In genomic region chr12:67268896-67269631, GRCh38 we compare ENCODE assay signal across 8 cellular contexts. TPM values are rescaled to one million over a fixed set of nuclear protein-coding genes. Genes with fewer than 3 reads are reported as not detected.
DNase-seq lines count a peak whose midpoint lies in the region; ATAC-seq and TF ChIP-seq lines count a peak whose summit lies in the region.

Gene CAND1, plus strand, starts transcription at chr12:67269358. Its CDS starts 360 bp downstream, at chr12:67269718.

- no peak; the same call in 1 of the 2 replicates for TF ChIP-seq CTCF in BJ (IDR thresholded peaks at IDR 0.05; ENCODE audit: insufficient read depth, low read depth, low read length)
- TF ChIP-seq CTCF in coronary artery (IDR thresholded peaks at IDR 0.05): no peak

- ATAC-seq in GM19328 (IDR thresholded peaks at IDR 0.05; ENCODE audit: unreplicated experiment) (peak; percentile 73), HG03520 (IDR thresholded peaks at IDR 0.05; ENCODE audit: unreplicated experiment) (peak; percentile 68), left colon (peak; percentile 86)

- DNase-seq in BJ (ENCODE audit: low read depth) (peak; percentile 94), NCI-H526 treated with DMSO at 0.1 percent for 48 hours (lab: John Stamatoyannopoulos, UW) (peak; percentile 99), coronary artery (ENCODE audit: low spot score) (peak; percentile 99), left colon (peak; percentile 96 to 97)
- peak; percentile 97 for DNase-seq in activated CD4-positive, alpha-beta T cell treated with anti-CD3 and anti-CD28 coated beads, Interleukin-2, amount 10 ng/mL, durations not matched to agents 7 days and 5 days
- DNase-seq in stimulated activated CD4-positive, alpha-beta T cell treated with anti-CD3 and anti-CD28 coated beads, Interleukin-1b, Interleukin-23, amount 100 ng/mL, for 48 hours: peak; percentile 95

- intact Hi-C loops in left colon (cut with DNase I, micrococcal nuclease): no loop called here

- H3K27ac ChIP-seq in coronary artery: peak within 1 kb of the TSS; percentile 98 to 99

- H3K9me3 Mint-ChIP-seq in activated CD4-positive, alpha-beta T cell treated with anti-CD3 and anti-CD28 coated beads, Interleukin-2, amount 10 ng/mL, durations not matched to agents 7 days and 5 days: no peaks in the 10 kb centered on the region

- H3K27ac Mint-ChIP-seq in activated CD4-positive, alpha-beta T cell treated with anti-CD3 and anti-CD28 coated beads, Interleukin-2, amount 10 ng/mL, durations not matched to agents 7 days and 5 days: peak within 1 kb of the TSS; percentile 99

- CTCF ChIA-PET in BJ (lab: Yijun Ruan, JAX): interaction anchor here (0.6 to 2.0 kb wide), 6 partner anchors 10 to 771 kb away, joined by 3 to 7 read pairs (median 5); no protein-coding TSS in a partner anchor
- CTCF ChIA-PET in activated CD4-positive, alpha-beta T cell treated with anti-CD3 and anti-CD28 coated beads, Interleukin-2, amount 10 ng/mL, durations not matched to agents 7 days and 5 days (lab: Charles Lee): interaction anchor here (0.7 to 1.8 kb wide), 10 partner anchors 10 to 890 kb away, joined by 3 to 6 read pairs (median 3); no protein-coding TSS in a partner anchor

- no peaks in the 10 kb centered on the region for H3K36me3 ChIP-seq in BJ (ENCODE audit: control insufficient read depth, insufficient read depth, low read length)

- peaks cover 38% of the 10 kb centered on the region for H3K4me1 Mint-ChIP-seq in activated CD4-positive, alpha-beta T cell treated with anti-CD3 and anti-CD28 coated beads, Interleukin-2, amount 10 ng/mL, durations not matched to agents 7 days and 5 days

- POLR2A ChIA-PET in BJ (lab: Charles Lee): interaction anchor here (0.6 to 1.2 kb wide), 2 partner anchors 96 to 166 kb away, joined by 3 read pairs; no protein-coding TSS in a partner anchor
- POLR2A ChIA-PET in activated CD4-positive, alpha-beta T cell treated with anti-CD3 and anti-CD28 coated beads, Interleukin-2, amount 10 ng/mL, durations not matched to agents 7 days and 5 days (lab: Charles Lee): interaction anchor here (1.2 kb wide), 1 partner anchor 85 kb away, joined by 3 read pairs; no protein-coding TSS in a partner anchor

- H3K4me3 ChIP-seq in BJ (ENCODE audit: low read depth, low read length) (peak within 1 kb of the TSS; percentile 96), coronary artery (peak within 1 kb of the TSS; percentile 96)

- H3K27me3 ChIP-seq in BJ (ENCODE audit: control insufficient read depth, insufficient read depth, low read length): no peaks in the 10 kb centered on the region

- peaks cover 15% of the 10 kb centered on the region for H3K36me3 Mint-ChIP-seq in activated CD4-positive, alpha-beta T cell treated with anti-CD3 and anti-CD28 coated beads, Interleukin-2, amount 10 ng/mL, durations not matched to agents 7 days and 5 days (ENCODE audit: low read depth)

- peak within 1 kb of the TSS; percentile 96 for H3K4me3 Mint-ChIP-seq in activated CD4-positive, alpha-beta T cell treated with anti-CD3 and anti-CD28 coated beads, Interleukin-2, amount 10 ng/mL, durations not matched to agents 7 days and 5 days

- no peaks in the 10 kb centered on the region for H3K27me3 Mint-ChIP-seq in activated CD4-positive, alpha-beta T cell treated with anti-CD3 and anti-CD28 coated beads, Interleukin-2, amount 10 ng/mL, durations not matched to agents 7 days and 5 days

RNA-seq across cellular contexts. Expression of gene CAND1, which starts in this region (rescaled TPM):
- polyA plus RNA-seq in BJ (2011; rRNA removed): 64.6 and 110 TPM in 2 replicates
- polyA minus RNA-seq in BJ (2011; rRNA and poly(A)+ RNA removed): 56.3 and 63.9 TPM in 2 replicates
- total RNA-seq in activated CD4-positive, alpha-beta T cell treated with anti-CD3 and anti-CD28 coated beads, Interleukin-2, amount 10 ng/mL, durations not matched to agents 7 days and 5 days: 100 to 1,000 TPM; 143 to 159 TPM
- total RNA-seq in left colon: 100 to 1,000 TPM; 106 to 111 TPM

Comparison
In these comparisons a context has a peak if more than half of its experiments do, and no peak if none do; other contexts are left out.
1. Peak in every context shown above with its lines: DNase-seq, ATAC-seq, H3K4me3 ChIP-seq and H3K27ac ChIP-seq.